8 cellular contexts compared by ENCODE assay signal in the genomic region with DNA sequence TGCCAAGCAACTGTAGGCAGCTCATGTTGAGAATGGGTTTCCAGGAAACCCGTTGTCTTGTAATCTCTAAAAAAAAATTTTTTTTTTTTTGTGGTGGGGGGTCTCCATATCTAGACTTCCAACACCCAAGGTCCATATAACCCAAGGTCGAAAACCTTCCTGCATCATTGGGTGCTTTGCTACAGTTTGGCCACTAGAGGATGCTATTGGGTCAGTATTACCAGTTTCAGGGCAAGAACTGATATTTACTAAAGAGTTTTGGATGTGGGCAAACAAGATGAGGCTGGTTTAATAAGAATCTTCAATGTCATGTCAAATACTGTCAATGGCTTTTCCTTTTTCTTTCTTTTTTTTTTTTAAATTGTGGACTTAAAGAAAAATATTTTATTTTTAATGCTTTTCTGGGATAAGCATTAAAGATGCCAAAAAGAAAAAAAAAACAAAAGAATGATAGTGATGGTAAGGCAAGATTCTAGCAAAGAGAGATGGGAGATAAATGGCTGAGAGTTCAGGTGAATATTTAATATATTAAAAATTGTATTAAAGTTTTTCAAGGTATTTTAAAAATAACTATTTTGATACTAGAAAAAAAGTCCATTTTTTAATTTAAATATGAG.
DNase-seq lines count a peak whose midpoint lies in the region; ATAC-seq and TF ChIP-seq lines count a peak whose summit lies in the region.

No MANE protein-coding gene starts in this region.

- H2AFZ ChIP-seq in SU-DHL-6 (ENCODE audit: low read depth, low read length, severe bottlenecking): no peak overlapping the region

- no peak overlapping the region for H3K9ac ChIP-seq in SU-DHL-6 (ENCODE audit: low read length)

- H3K9me3 ChIP-seq in SU-DHL-6 (ENCODE audit: insufficient read depth, low read length): no peaks in the 10 kb centered on the region
- no peaks in the 10 kb centered on the region for H3K9me3 ChIP-seq in neutrophil

- H3K27ac ChIP-seq in SU-DHL-6 (ENCODE audit: low read depth, low read length) (no peak overlapping the region), neutrophil (no peak overlapping the region)

- H4K20me1 ChIP-seq in SU-DHL-6 (ENCODE audit: low read depth, low read length): no peaks in the 10 kb centered on the region

- no peak for ATAC-seq in GM21576 (IDR thresholded peaks at IDR 0.05; ENCODE audit: unreplicated experiment)
- no peak for ATAC-seq in GM18858 (IDR thresholded peaks at IDR 0.05; ENCODE audit: unreplicated experiment)

- H3K9me2 ChIP-seq in SU-DHL-6 (replicated peaks; ENCODE audit: insufficient read depth, low read length): no peaks in the 10 kb centered on the region

- H3K27me3 ChIP-seq in SU-DHL-6 (ENCODE audit: low read length) (no peaks in the 10 kb centered on the region), neutrophil (no peaks in the 10 kb centered on the region)

- DNase-seq in NCI-H524 (lab: John Stamatoyannopoulos, UW) (peak; percentile 32 to 77), NCI-H524 treated with DMSO at 0.1 percent for 48 hours (lab: John Stamatoyannopoulos, UW) (no peak), Kasumi-1 (lab: John Stamatoyannopoulos, UW) (peak; percentile 6 to 34), fibroblast of the conjunctiva (ENCODE audit: low read depth) (peak; percentile 22)

- no peaks in the 10 kb centered on the region for H3F3A ChIP-seq in SU-DHL-6 (ENCODE audit: insufficient read depth)

- H3K4me2 ChIP-seq in SU-DHL-6 (ENCODE audit: low read depth, low read length, poor library complexity, severe bottlenecking): no peak overlapping the region

- TF ChIP-seq CTCF in SU-DHL-6 (IDR thresholded peaks at IDR 0.05; ENCODE audit: insufficient read depth, low read length, poor library complexity, severe bottlenecking) (peak; percentile 85), neutrophil (IDR thresholded peaks at IDR 0.05) (peak; percentile 64)

- H3K4me3 ChIP-seq in SU-DHL-6 (ENCODE audit: insufficient read depth, low read length, poor library complexity, severe bottlenecking) (no peak overlapping the region), neutrophil (ENCODE audit: low read depth in 1 of 2, low read length in 1 of 2) (no peak overlapping the region)

- no peaks in the 10 kb centered on the region for H3K79me2 ChIP-seq in SU-DHL-6 (ENCODE audit: insufficient read depth, low read length)

- peaks cover 22% of the 10 kb centered on the region in 2 experiments for H3K4me1 ChIP-seq in neutrophil (ENCODE audit: control insufficient read depth in 1 of 2, insufficient read depth in 1 of 2, low read depth in 1 of 2, low read length in 1 of 2)

- H3K36me3 ChIP-seq in SU-DHL-6 (ENCODE audit: low read length) (no peaks in the 10 kb centered on the region), neutrophil (no peaks in the 10 kb centered on the region)
